ENCODE assay signal across 25 cellular contexts in genomic region chr3:34185301-34185700, GRCh38.
DNase-seq lines count a peak whose midpoint lies in the region; ATAC-seq and TF ChIP-seq lines count a peak whose summit lies in the region.
"Had no signal": no experiment of that assay in that cellular context is flagged by ENCODE, and none has a peak within 500 bp of the region (broad histone marks: within the 10 kb centered on the region; RNA-seq: fewer than 3 reads in every experiment).

No MANE protein-coding gene starts in this region.

- H3K27me3 ChIP-seq in mammary epithelial cell (ENCODE audit: insufficient read depth, low read length) = no peaks in the 10 kb centered on the region
- H3K27me3 ChIP-seq: BE2C, cardiac muscle cell, left lung, neural progenitor cell had no signal

- H3K9me3 ChIP-seq in mucosa of descending colon = no peaks in the 10 kb centered on the region
- H3K9me3 ChIP-seq in mammary epithelial cell (replicated peaks; ENCODE audit: insufficient read depth, low read length) = no peaks in the 10 kb centered on the region
- H3K9me3 ChIP-seq: BE2C, left lung, SK-N-SH had no signal

- H2AFZ ChIP-seq in mammary epithelial cell (ENCODE audit: low read depth, low read length) = no peak overlapping the region
- H2AFZ ChIP-seq: neural progenitor cell had no signal

- ATAC-seq in HG02938 (IDR thresholded peaks at IDR 0.05; ENCODE audit: unreplicated experiment) = peak; percentile 61
- peak; percentile 42 for ATAC-seq in mucosa of descending colon
- no peak for ATAC-seq in GM18868 (IDR thresholded peaks at IDR 0.05; ENCODE audit: unreplicated experiment)
- ATAC-seq in Right ventricle myocardium inferior = no peak
- ATAC-seq: left lung had no signal

- H3K4me3 ChIP-seq in mucosa of descending colon = no peak overlapping the region
- H3K4me3 ChIP-seq in mammary epithelial cell (replicated peaks in 1 of 3; ENCODE audit: insufficient read depth in 1 of 3, low read depth in 2 of 3, low read length in 3 of 3) = no peak overlapping the region
- H3K4me3 ChIP-seq: cardiac muscle cell, left lung, neural progenitor cell had no signal

- H3K4me2 ChIP-seq in mammary epithelial cell (ENCODE audit: insufficient read depth, low read depth, low read length) = no peak overlapping the region
- H3K4me2 ChIP-seq: neural progenitor cell, SK-N-SH had no signal

- H3K4me1 ChIP-seq in mucosa of descending colon (ENCODE audit: low read depth) (peaks cover 8% of the 10 kb centered on the region), mammary epithelial cell (ENCODE audit: insufficient read depth, low read length) (no peaks in the 10 kb centered on the region)
- H3K4me1 ChIP-seq: BE2C, left lung, neural progenitor cell had no signal

- TF ChIP-seq CTCF in mucosa of descending colon (IDR thresholded peaks at IDR 0.05) (no peak), mammary epithelial cell (conservative IDR thresholded peaks at IDR 0.05 in 1 of 2, IDR thresholded peaks at IDR 0.05 in 1 of 2; ENCODE audit: extremely low read depth in 1 of 2, insufficient read depth in 1 of 2, low read depth in 1 of 2, low read length in 2 of 2) (no peak)

- in situ Hi-C loops in mammary epithelial cell (cut with MboI; ENCODE audit: low sequenced_read_pairs in 2 of 2) = no loop called here

- WGBS in mammary epithelial cell (ENCODE audit: low coverage, missing lambda C conversion rate) = 63% methylated on average over 1 of the region's 1 CpG

- H3K9ac ChIP-seq in mammary epithelial cell (ENCODE audit: insufficient read depth, low read length) = no peak overlapping the region
- H3K9ac ChIP-seq: neural progenitor cell, SK-N-SH had no signal

- DNase-seq in NCI-H2107 treated with DMSO at 0.1 percent for 48 hours (lab: John Stamatoyannopoulos, UW; ENCODE audit: unreplicated experiment) = peak; percentile 12
- DNase-seq in NCI-H2107 (lab: John Stamatoyannopoulos, UW) = no peak
- DNase-seq in NCI-H2196 (lab: John Stamatoyannopoulos, UW; ENCODE audit: unreplicated experiment) = peak; percentile 10
- no peak for DNase-seq in mucosa of descending colon
- no peak for DNase-seq in mammary epithelial cell
- DNase-seq in Right ventricle myocardium inferior (ENCODE audit: missing footprints) = no peak
- DNase-seq: activated CD4-positive, alpha-beta memory T cell treated with anti-CD3 and anti-CD28 coated beads, Interleukin-2, amount 10 ng/mL, durations not matched to agents 7 days and 5 days; activated CD4-positive, CD25-positive, alpha-beta regulatory T cell; activated naive CD4-positive, alpha-beta T cell treated with Interleukin-2 at 50 U/mL for 16 hours; activated T-cell treated with anti-CD3 and anti-CD28 coated beads for 4 hours; BE2C; COR-L47; GDM1; KG1; left lung; NCI-H1048; NCI-H226; RPMI8226; SK-N-SH; stimulated activated CD4-positive, alpha-beta T cell treated with anti-CD3 and anti-CD28 coated beads, Interleukin-1b, Interleukin-23, amount 100 ng/mL, for 48 hours; stimulated activated naive CD4-positive, alpha-beta T cell had no signal

- CTCF ChIA-PET in mammary epithelial cell (lab: Charles Lee; ENCODE audit: low non-redundant PET) = no interaction called here

- no peaks in the 10 kb centered on the region for H3K79me2 ChIP-seq in mammary epithelial cell (ENCODE audit: insufficient read depth, low read length)

- no peak overlapping the region for H3K27ac ChIP-seq in mammary epithelial cell (ENCODE audit: insufficient read depth, low read depth, low read length)
- H3K27ac ChIP-seq: cardiac muscle cell, left lung, neural progenitor cell had no signal

- BruUV-seq in mammary epithelial cell (replicated peaks; lab: Mats Ljungman, UMichigan) = no TSS peak

- no peaks in the 10 kb centered on the region for H4K20me1 ChIP-seq in mammary epithelial cell (ENCODE audit: insufficient read depth, low read length)

- dilution Hi-C loops in mammary epithelial cell (cut with HindIII; ENCODE audit: low sequenced_read_pairs) = no loop called here

- intact Hi-C loops in mucosa of descending colon (cut with DNase I, micrococcal nuclease) (no loop called here), mammary epithelial cell (cut with micrococcal nuclease) (no loop called here), Right ventricle myocardium inferior (cut with DNase I) (no loop called here)

- H3K36me3 ChIP-seq in mucosa of descending colon (ENCODE audit: low read depth) = no peaks in the 10 kb centered on the region
- H3K36me3 ChIP-seq in mammary epithelial cell (ENCODE audit: insufficient read depth, low read length) = no peaks in the 10 kb centered on the region
- H3K36me3 ChIP-seq: BE2C, cardiac muscle cell, left lung, neural progenitor cell had no signal

Comparison
In these comparisons a context has a peak if more than half of its experiments do, and no peak if none do; other contexts are left out.
1. DNase-seq: peak in NCI-H2107 treated with DMSO at 0.1 percent for 48 hours (single experiment) and NCI-H2196 (single experiment); none in NCI-H2107 (single experiment), mucosa of descending colon (0 of 3), mammary epithelial cell (single experiment) and Right ventricle myocardium inferior (single experiment).
2. ATAC-seq: peak in HG02938 (single experiment) and mucosa of descending colon (single experiment); none in GM18868 (single experiment) and Right ventricle myocardium inferior (single experiment).